In genomic region chr4:18611008-18611407, GRCh38 we compare ENCODE assay signal across 31 cellular contexts.
"Had no signal": no experiment of that assay in that cellular context is flagged by ENCODE, and none has a peak within 500 bp of the region (broad histone marks: within the 10 kb centered on the region; RNA-seq: fewer than 3 reads in every experiment).

No MANE protein-coding gene starts in this region.

- ATAC-seq: effector memory CD8-positive, alpha-beta T cell; heart right ventricle; left lobe of liver; mucosa of descending colon; sciatic nerve; stimulated activated naive CD8-positive, alpha-beta T cell treated with anti-CD3 and anti-CD28 coated beads, Interleukin-15, amount 100 ng/mL, for 72 hours; upper lobe of right lung had no signal

- H3K36me3 Mint-ChIP-seq: mesothelial cell of epicardium, neural progenitor cell had no signal

- H3K36me3 ChIP-seq: esophagus squamous epithelium, heart right ventricle, neural progenitor cell, suprapubic skin, transverse colon, upper lobe of right lung, uterus had no signal

- H3K27ac ChIP-seq: esophagus squamous epithelium, heart right ventricle, neural progenitor cell, parathyroid adenoma, suprapubic skin, transverse colon, upper lobe of right lung, uterus had no signal

- H3K4me1 Mint-ChIP-seq: naive B cell; nephron; neural progenitor cell; stimulated activated naive CD8-positive, alpha-beta T cell treated with anti-CD3 and anti-CD28 coated beads, Interleukin-15, amount 100 ng/mL, for 72 hours had no signal

- H2AFZ ChIP-seq: neural progenitor cell, parathyroid adenoma had no signal

- H3K27ac Mint-ChIP-seq: immature natural killer cell, mesothelial cell of epicardium, nephron, neural progenitor cell, progenitor cell of endocrine pancreas had no signal

- H3K9me3 Mint-ChIP-seq: mesothelial cell of epicardium, nephron, neural progenitor cell had no signal

- H3K27me3 ChIP-seq: esophagus squamous epithelium, neural progenitor cell, suprapubic skin, transverse colon, upper lobe of right lung, uterus had no signal

- H3K4me2 ChIP-seq: neural progenitor cell, smooth muscle cell had no signal

- H3K27me3 Mint-ChIP-seq: stimulated activated naive CD8-positive, alpha-beta T cell treated with anti-CD3 and anti-CD28 coated beads, Interleukin-15, amount 100 ng/mL, for 72 hours had no signal

- H3K4me1 ChIP-seq: esophagus squamous epithelium, heart right ventricle, neural progenitor cell, suprapubic skin, transverse colon, upper lobe of right lung, uterus had no signal

- H3K9ac ChIP-seq: neural progenitor cell, parathyroid adenoma had no signal

- H3K4me3 ChIP-seq: esophagus squamous epithelium, heart right ventricle, lung, mucosa of descending colon, neural progenitor cell, smooth muscle cell, suprapubic skin, transverse colon, upper lobe of right lung, uterus had no signal

- H3K9me3 ChIP-seq: esophagus squamous epithelium, mucosa of descending colon, suprapubic skin, transverse colon, upper lobe of right lung, uterus had no signal

- H3K4me3 Mint-ChIP-seq: effector memory CD8-positive, alpha-beta T cell; immature natural killer cell; mesothelial cell of epicardium; naive B cell; nephron; neural progenitor cell; stimulated activated naive CD8-positive, alpha-beta T cell treated with anti-CD3 and anti-CD28 coated beads, Interleukin-15, amount 100 ng/mL, for 72 hours had no signal

- DNase-seq: cortex of kidney; effector memory CD8-positive, alpha-beta T cell; erythroblast; esophagus squamous epithelium; foreskin melanocyte; glutamatergic neuron; heart right ventricle; hypothalamus; immature natural killer cell; mesenchymal stem cell; mucosa of descending colon; naive B cell; stimulated activated CD4-positive, alpha-beta T cell treated with anti-CD3 and anti-CD28 coated beads, Interleukin-12 subunit alpha, Interleukin-12 subunit beta, amount 100 ng/mL, for 4 hours; stimulated activated CD4-positive, alpha-beta T cell treated with anti-CD3 and anti-CD28 coated beads, Interleukin-1b, Interleukin-23, amount 100 ng/mL, for 48 hours; stimulated activated CD4-positive, alpha-beta T cell treated with anti-CD3 and anti-CD28 coated beads, Interleukin-4, amount 100 ng/mL, for 1 hour; stimulated activated CD8-positive, alpha-beta memory T cell treated with anti-CD3 and anti-CD28 coated beads, Interleukin-4, amount 100 ng/mL, for 48 hours; stimulated activated naive CD4-positive, alpha-beta T cell; stimulated activated naive CD8-positive, alpha-beta T cell treated with anti-CD3 and anti-CD28 coated beads, Interleukin-15, amount 100 ng/mL, for 72 hours; transverse colon; upper lobe of right lung; uterus had no signal
